ENCODE assay signal across 12 cellular contexts in the genomic region with DNA sequence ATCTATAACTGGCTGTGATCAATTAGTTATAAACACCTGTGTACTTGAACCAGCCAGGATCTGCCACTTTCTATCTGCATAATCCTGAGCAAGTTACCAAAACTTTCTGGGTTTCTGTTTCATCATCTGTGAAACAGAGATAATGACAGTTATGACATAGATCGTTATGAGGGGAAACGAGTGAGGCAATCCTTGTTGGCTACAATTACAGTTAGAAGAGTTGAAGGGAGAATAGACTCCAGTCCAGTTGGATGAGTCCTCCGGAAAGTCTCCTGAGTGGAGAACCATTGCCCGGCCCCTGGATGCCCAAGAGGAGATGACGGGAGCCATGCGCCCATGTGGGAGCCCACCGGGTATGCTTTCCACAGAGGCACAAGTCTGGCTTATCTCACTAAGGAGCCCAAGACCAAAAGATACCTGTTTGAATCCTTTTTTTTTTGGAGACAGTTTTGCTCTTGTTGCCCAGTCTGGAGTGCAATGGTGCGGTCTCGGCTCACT. TPM values are rescaled to one million over a fixed set of nuclear protein-coding genes. Genes with fewer than 3 reads are reported as not detected.
DNase-seq lines count a peak whose midpoint lies in the region; ATAC-seq, FAIRE-seq and TF ChIP-seq lines count a peak whose summit lies in the region.
"Had no signal": no experiment of that assay in that cellular context is flagged by ENCODE, and none has a peak within 500 bp of the region (broad histone marks: within the 10 kb centered on the region; RNA-seq: fewer than 3 reads in every experiment).

No MANE protein-coding gene starts in this region.

- H3K56ac ChIP-seq in H9 (ENCODE audit: insufficient read length, low read depth, low read length): no peak overlapping the region

- peak; percentile 76 for ATAC-seq in GM18870 (IDR thresholded peaks at IDR 0.05; ENCODE audit: unreplicated experiment)
- peak; percentile 85 for ATAC-seq in HG02938 (IDR thresholded peaks at IDR 0.05; ENCODE audit: unreplicated experiment)
- no peak for ATAC-seq in Panc1
- ATAC-seq in HepG2: no peak

- CTCF ChIA-PET in Panc1 (lab: Charles Lee): interaction anchor here (0.9 to 1.3 kb wide), 2 partner anchors 20 to 22 kb away, joined by 4 to 5 read pairs; no protein-coding TSS in a partner anchor
- CTCF ChIA-PET in HepG2 (lab: Yijun Ruan, JAX; ENCODE audit: low intra/inter-chr PET ratio, low total read pairs): no interaction called here
- CTCF ChIA-PET in activated CD4-positive, alpha-beta memory T cell treated with anti-CD3 and anti-CD28 coated beads, Interleukin-2, amount 10 ng/mL, durations not matched to agents 7 days and 5 days (lab: Charles Lee): interaction anchor here (1.0 kb wide), 1 partner anchor 87 kb away, joined by 3 read pairs; no protein-coding TSS in a partner anchor

- H3K27me3 ChIP-seq in Panc1 (ENCODE audit: control insufficient read depth, insufficient read depth, low read length) (no peaks in the 10 kb centered on the region), HepG2 (ENCODE audit: control insufficient read depth in 1 of 2, insufficient read depth in 2 of 2, low read length in 2 of 2) (peaks cover 0 to 6% of the 10 kb centered on the region in 2 experiments; a peak in 1 of 5 replicates), H9 (ENCODE audit: insufficient read depth, low read length) (no peaks in the 10 kb centered on the region)
- H3K27me3 ChIP-seq: gastrocnemius medialis had no signal

- H2AK5ac ChIP-seq in H9 (ENCODE audit: insufficient read length, low read length): no peak overlapping the region

- peaks cover 8 to 15% of the 10 kb centered on the region in 2 experiments for H3K4me1 Mint-ChIP-seq in H9
- H3K4me1 Mint-ChIP-seq in activated CD4-positive, alpha-beta memory T cell treated with anti-CD3 and anti-CD28 coated beads, Interleukin-2, amount 10 ng/mL, durations not matched to agents 7 days and 5 days: peaks cover 14% of the 10 kb centered on the region

- H3K9ac ChIP-seq in HepG2 (ENCODE audit: insufficient read depth, low read depth, low read length) (no peak overlapping the region), H9 (ENCODE audit: extremely low read depth, insufficient read length, low read length) (no peak overlapping the region)

- H3K27ac Mint-ChIP-seq in H9: no peak overlapping the region; a peak in 1 of 7 replicates
- H3K27ac Mint-ChIP-seq in activated CD4-positive, alpha-beta memory T cell treated with anti-CD3 and anti-CD28 coated beads, Interleukin-2, amount 10 ng/mL, durations not matched to agents 7 days and 5 days: no peak overlapping the region

- no peaks in the 10 kb centered on the region for H3K23me2 ChIP-seq in H9 (ENCODE audit: insufficient read length, low read depth, low read length, poor library complexity, severe bottlenecking)

- peak overlapping the region; percentile 98 for H3K27ac ChIP-seq in Panc1 (ENCODE audit: low read length)
- no peak overlapping the region for H3K27ac ChIP-seq in HepG2 (ENCODE audit: extremely low read length, insufficient read depth, low read length)
- no peak overlapping the region for H3K27ac ChIP-seq in H9 (ENCODE audit: insufficient read length, low read depth, low read length)

- no peak overlapping the region for H3K4ac ChIP-seq in H9 (ENCODE audit: low read depth, low read length)

- H3K18ac ChIP-seq in H9 (ENCODE audit: insufficient read length, low read depth, low read length): no peak overlapping the region

- H3K4me3 ChIP-seq in Panc1 (ENCODE audit: low read depth in 2 of 2, low read length in 2 of 2): no peak overlapping the region
- no peak overlapping the region for H3K4me3 ChIP-seq in HepG2 (replicated peaks in 1 of 3; ENCODE audit: insufficient read depth in 1 of 3, low read depth in 2 of 3, low read length in 3 of 3)
- H3K4me3 ChIP-seq: gastrocnemius medialis had no signal

- no peaks in the 10 kb centered on the region for H3K36me3 ChIP-seq in Panc1 (ENCODE audit: control insufficient read depth, insufficient read depth, low read length)
- no peaks in the 10 kb centered on the region for H3K36me3 ChIP-seq in HepG2 (replicated peaks in 1 of 2; ENCODE audit: control insufficient read depth in 1 of 2, insufficient read depth in 2 of 2, low read length in 2 of 2)
- H3K36me3 ChIP-seq: gastrocnemius medialis had no signal

- no peak overlapping the region for H2BK12ac ChIP-seq in H9 (ENCODE audit: insufficient read length, low read depth, low read length)

- H3K4me2 ChIP-seq in HepG2 (ENCODE audit: low read depth, low read length) (no peak overlapping the region), H9 (ENCODE audit: insufficient read depth, insufficient read length, low read length) (no peak overlapping the region)

- no peak overlapping the region for H2BK120ac ChIP-seq in H9 (ENCODE audit: low read depth, low read length, poor library complexity, severe bottlenecking)

- H3K23ac ChIP-seq in H9 (ENCODE audit: insufficient read length, low read depth, low read length): no peak overlapping the region

- H3K4me3 Mint-ChIP-seq in H9: no peak overlapping the region
- H3K4me3 Mint-ChIP-seq in activated CD4-positive, alpha-beta memory T cell treated with anti-CD3 and anti-CD28 coated beads, Interleukin-2, amount 10 ng/mL, durations not matched to agents 7 days and 5 days: no peak overlapping the region
- H3K4me3 Mint-ChIP-seq: neural crest cell had no signal

- TF ChIP-seq POLR2A in HepG2 (IDR thresholded peaks at IDR 0.05; ENCODE audit: insufficient read depth in 1 of 2, low read depth in 2 of 2, low read length in 2 of 2): no peak

- intact Hi-C loops in Panc1 (cut with micrococcal nuclease; ENCODE audit: unreplicated experiment) (no loop called here), HepG2 (cut with micrococcal nuclease; ENCODE audit: unreplicated experiment) (no loop called here)

- POLR2A ChIA-PET in Panc1 (lab: Charles Lee): interaction anchor here (1.2 to 1.3 kb wide), 2 partner anchors 18 to 20 kb away, joined by 6 to 11 read pairs; partner anchors contain the start of gene SLC26A2
- POLR2A ChIA-PET in HepG2 (lab: Yijun Ruan, JAX): interaction anchor here (1.5 kb wide), 1 partner anchor 20 kb away, joined by 5 read pairs; the partner anchor contains the start of gene SLC26A2
- POLR2A ChIA-PET in activated CD4-positive, alpha-beta memory T cell treated with anti-CD3 and anti-CD28 coated beads, Interleukin-2, amount 10 ng/mL, durations not matched to agents 7 days and 5 days (lab: Charles Lee): no interaction called here

- TF ChIP-seq CTCF in Panc1 (IDR thresholded peaks at IDR 0.05) (no peak), HepG2 (CRISPR knock-in tag; IDR thresholded peaks at IDR 0.05) (no peak), H9 (conservative IDR thresholded peaks at IDR 0.05) (no peak), GM20000 (IDR thresholded peaks at IDR 0.05; ENCODE audit: extremely low read depth, missing control alignments) (no peak)

- H4K20me1 ChIP-seq in HepG2 (ENCODE audit: insufficient read depth, low read length) (no peaks in the 10 kb centered on the region), H9 (ENCODE audit: control insufficient read depth, insufficient read depth, insufficient read length) (no peaks in the 10 kb centered on the region)

- DNase-seq in Panc1 (ENCODE audit: low read depth, low spot score) (no peak), HepG2 (ENCODE audit: low spot score) (no peak), H9 (no peak), NCI-H187 (lab: John Stamatoyannopoulos, UW) (no peak), GM20000 (ENCODE audit: low spot score) (no peak)
- DNase-seq in activated CD4-positive, alpha-beta memory T cell treated with anti-CD3 and anti-CD28 coated beads, Interleukin-2, amount 10 ng/mL, durations not matched to agents 7 days and 5 days: no peak
- DNase-seq: gastrocnemius medialis, GDM1 had no signal

- peaks cover 64% of the 10 kb centered on the region for H3K4me1 ChIP-seq in Panc1 (ENCODE audit: control insufficient read depth, insufficient read depth, low read length)
- peaks cover 75% of the 10 kb centered on the region for H3K4me1 ChIP-seq in HepG2 (ENCODE audit: insufficient read depth, low read length)
- no peaks in the 10 kb centered on the region for H3K4me1 ChIP-seq in H9 (ENCODE audit: insufficient read depth, low read length)

- H2BK5ac ChIP-seq in H9 (ENCODE audit: insufficient read length, low read length): no peak overlapping the region

- no peak overlapping the region for H4K8ac ChIP-seq in H9 (replicated peaks; ENCODE audit: insufficient read length, low read depth, low read length)

- no peak for FAIRE-seq in HepG2 (lab: Jason Lieb, UNC)

- no peak overlapping the region for H4K5ac ChIP-seq in H9 (ENCODE audit: insufficient read length, low read depth, low read length)

- no peaks in the 10 kb centered on the region for H3K9me3 Mint-ChIP-seq in H9
- no peaks in the 10 kb centered on the region for H3K9me3 Mint-ChIP-seq in activated CD4-positive, alpha-beta memory T cell treated with anti-CD3 and anti-CD28 coated beads, Interleukin-2, amount 10 ng/mL, durations not matched to agents 7 days and 5 days
- H3K9me3 Mint-ChIP-seq: neural crest cell had no signal

- peaks cover 7% of the 10 kb centered on the region for H3K27me3 Mint-ChIP-seq in H9 (ENCODE audit: low read depth)
- H3K27me3 Mint-ChIP-seq in activated CD4-positive, alpha-beta memory T cell treated with anti-CD3 and anti-CD28 coated beads, Interleukin-2, amount 10 ng/mL, durations not matched to agents 7 days and 5 days: peaks cover 11% of the 10 kb centered on the region

- TF ChIP-seq RAD21 in HepG2 (CRISPR knock-in tag; IDR thresholded peaks at IDR 0.05): no peak

- H2BK20ac ChIP-seq in H9 (ENCODE audit: low read depth, low read length, poor library complexity, severe bottlenecking): no peak overlapping the region

- no peak overlapping the region for H2BK15ac ChIP-seq in H9 (ENCODE audit: low read depth, low read length)

- TF ChIP-seq EP300 in HepG2 (IDR thresholded peaks at IDR 0.05; ENCODE audit: low read depth in 2 of 2, low read length in 2 of 2): no peak
- no peak for TF ChIP-seq EP300 in HepG2 (CRISPR knock-in tag; IDR thresholded peaks at IDR 0.05; ENCODE audit: borderline replicate concordance)

- WGBS in HepG2 (ENCODE audit: low lambda C conversion rate): 57% methylated on average over 8 of the region's 9 CpGs
- no CpG with 5 or more reads among the region's 9 CpGs for WGBS in H9 (ENCODE audit: extremely low coverage, insufficient read length, low lambda C conversion rate)

- H3K14ac ChIP-seq in H9 (ENCODE audit: insufficient read depth, low read length): no peak overlapping the region

- H2AFZ ChIP-seq in HepG2 (ENCODE audit: low read length): no peak overlapping the region
- no peak overlapping the region for H2AFZ ChIP-seq in H9 (ENCODE audit: low read length)

- H3K79me1 ChIP-seq in H9 (ENCODE audit: insufficient read depth, low read depth, low read length, poor library complexity, severe bottlenecking): no peaks in the 10 kb centered on the region

- BruUV-seq in Panc1 (replicated peaks; lab: Mats Ljungman, UMichigan) (no TSS peak), HepG2 (replicated peaks; lab: Mats Ljungman, UMichigan) (no TSS peak)

- H3K79me2 ChIP-seq in HepG2 (ENCODE audit: insufficient read depth, low read length) (no peaks in the 10 kb centered on the region), H9 (ENCODE audit: insufficient read depth, low read length) (no peaks in the 10 kb centered on the region)

- H4K91ac ChIP-seq in H9 (ENCODE audit: insufficient read length, low read depth, low read length): no peak overlapping the region

- no peak overlapping the region for H3T11ph ChIP-seq in H9 (ENCODE audit: low read length)

- no peaks in the 10 kb centered on the region for H3K36me3 Mint-ChIP-seq in H9 (ENCODE audit: insufficient read depth in 1 of 3, low read depth in 3 of 3)
- no peaks in the 10 kb centered on the region for H3K36me3 Mint-ChIP-seq in activated CD4-positive, alpha-beta memory T cell treated with anti-CD3 and anti-CD28 coated beads, Interleukin-2, amount 10 ng/mL, durations not matched to agents 7 days and 5 days (ENCODE audit: low read depth)

- H3K9me3 ChIP-seq in Panc1 (ENCODE audit: control insufficient read depth, insufficient read depth, low read depth, low read length) (no peaks in the 10 kb centered on the region), HepG2 (ENCODE audit: low read length) (no peaks in the 10 kb centered on the region), H9 (ENCODE audit: control insufficient read depth, low read depth, low read length) (no peaks in the 10 kb centered on the region)
- H3K9me3 ChIP-seq: gastrocnemius medialis had no signal

- in situ Hi-C loops in Panc1 (cut with HindIII; ENCODE audit: low pct_unique_long_range_greater_than_20kb, low sequenced_read_pairs) (no loop called here), HepG2 (cut with HindIII; ENCODE audit: extremely low pct_ligation_motif_present, low pct_unique_long_range_greater_than_20kb) (no loop called here)

RNA-seq across cellular contexts. Expression of gene PDE6A, which starts 4.5 kb away (rescaled TPM):
- total RNA-seq in Panc1 (2021; ENCODE audit: unreplicated experiment) (0.33 TPM), HepG2 (2016; rRNA removed; fragmentation: Illumina TruSeq; extraction: Trizol) (not detected in 2 replicates), H9 (2021) (not detected in 2 replicates)
- polyA plus RNA-seq in Panc1 (2012; ENCODE audit: insufficient read length): 0.15 TPM
- total RNA-seq in HepG2 (2016; cell fraction: cytosol; rRNA removed; fragmentation: Illumina TruSeq; extraction: Trizol; ENCODE audit: low read depth): not detected in 2 replicates
- total RNA-seq in HepG2 (2016; cell fraction: insoluble cytoplasmic fraction; rRNA removed; fragmentation: Illumina TruSeq; extraction: Trizol): not detected in 2 replicates
- total RNA-seq in HepG2 (2016; cell fraction: membrane; rRNA removed; fragmentation: Illumina TruSeq; extraction: Trizol): not detected in 2 replicates
- not detected in 2 replicates for total RNA-seq in HepG2 (2016; cell fraction: nucleus; rRNA removed; fragmentation: Illumina TruSeq; extraction: Trizol)
- 0.01 TPM in 2 replicates for polyA plus RNA-seq in HepG2 (2011; rRNA removed)
- not detected in 2 replicates for polyA plus RNA-seq in HepG2 (2011; cell fraction: cytosol; rRNA removed)
- not detected in 2 replicates for polyA plus RNA-seq in HepG2 (2011; cell fraction: nucleus; rRNA removed)
- not detected in 2 replicates for polyA plus RNA-seq in HepG2 (2012)
- polyA plus RNA-seq in HepG2 (2016; cell fraction: cytosol; fragmentation: Illumina TruSeq; extraction: Trizol; ENCODE audit: low read depth): not detected in 2 replicates
- not detected in 2 replicates for polyA plus RNA-seq in HepG2 (2016; cell fraction: insoluble cytoplasmic fraction; fragmentation: Illumina TruSeq; extraction: Trizol; ENCODE audit: low read depth)
- not detected in 2 replicates for polyA plus RNA-seq in HepG2 (2016; cell fraction: membrane; fragmentation: Illumina TruSeq; extraction: Trizol; ENCODE audit: low read depth)
- polyA plus RNA-seq in HepG2 (2016; cell fraction: nucleus; fragmentation: Illumina TruSeq; extraction: Trizol; ENCODE audit: insufficient read depth, low read depth): not detected in 2 replicates
- polyA minus RNA-seq in HepG2 (2011; rRNA and poly(A)+ RNA removed; ENCODE audit: low replicate concordance): 0.10 TPM in 1 of 2 replicates, not detected in the other
- not detected in 2 replicates for polyA minus RNA-seq in HepG2 (2011; cell fraction: cytosol; rRNA and poly(A)+ RNA removed)
- polyA minus RNA-seq in HepG2 (2011; cell fraction: nucleus; rRNA and poly(A)+ RNA removed): not detected in 2 replicates
- not detected for total RNA-seq in activated CD4-positive, alpha-beta memory T cell treated with anti-CD3 and anti-CD28 coated beads, Interleukin-2, amount 10 ng/mL, durations not matched to agents 7 days and 5 days
- total RNA-seq: gastrocnemius medialis, HT-29, neural crest cell had no signal

RNA-seq across cellular contexts. Expression of gene SLC26A2, which starts 20.4 kb away (rescaled TPM):
- total RNA-seq in Panc1 (2021; ENCODE audit: unreplicated experiment): 111 TPM
- 33.9 TPM for polyA plus RNA-seq in Panc1 (2012; ENCODE audit: insufficient read length)
- 6.3 and 7.9 TPM in 2 replicates for total RNA-seq in HepG2 (2016; rRNA removed; fragmentation: Illumina TruSeq; extraction: Trizol)
- total RNA-seq in HepG2 (2016; cell fraction: cytosol; rRNA removed; fragmentation: Illumina TruSeq; extraction: Trizol; ENCODE audit: low read depth): 0.44 and 0.81 TPM in 2 replicates
- total RNA-seq in HepG2 (2016; cell fraction: insoluble cytoplasmic fraction; rRNA removed; fragmentation: Illumina TruSeq; extraction: Trizol): 6.9 and 8.1 TPM in 2 replicates
- 1.8 and 2.6 TPM in 2 replicates for total RNA-seq in HepG2 (2016; cell fraction: membrane; rRNA removed; fragmentation: Illumina TruSeq; extraction: Trizol)
- 7.9 and 8.8 TPM in 2 replicates for total RNA-seq in HepG2 (2016; cell fraction: nucleus; rRNA removed; fragmentation: Illumina TruSeq; extraction: Trizol)
- 1.9 and 2.2 TPM in 2 replicates for polyA plus RNA-seq in HepG2 (2011; rRNA removed)
- 1.0 and 2.0 TPM in 2 replicates for polyA plus RNA-seq in HepG2 (2011; cell fraction: cytosol; rRNA removed)
- polyA plus RNA-seq in HepG2 (2011; cell fraction: nucleus; rRNA removed): 0.74 and 1.4 TPM in 2 replicates
- polyA plus RNA-seq in HepG2 (2012): 1.9 and 2.5 TPM in 2 replicates
- 0.12 and 0.19 TPM in 2 replicates for polyA plus RNA-seq in HepG2 (2016; cell fraction: cytosol; fragmentation: Illumina TruSeq; extraction: Trizol; ENCODE audit: low read depth)
- polyA plus RNA-seq in HepG2 (2016; cell fraction: insoluble cytoplasmic fraction; fragmentation: Illumina TruSeq; extraction: Trizol; ENCODE audit: low read depth): 2.6 and 2.7 TPM in 2 replicates
- polyA plus RNA-seq in HepG2 (2016; cell fraction: membrane; fragmentation: Illumina TruSeq; extraction: Trizol; ENCODE audit: low read depth): 0.38 and 0.41 TPM in 2 replicates
- 5.0 and 5.5 TPM in 2 replicates for polyA plus RNA-seq in HepG2 (2016; cell fraction: nucleus; fragmentation: Illumina TruSeq; extraction: Trizol; ENCODE audit: insufficient read depth, low read depth)
- 14.1 and 15.8 TPM in 2 replicates for polyA minus RNA-seq in HepG2 (2011; rRNA and poly(A)+ RNA removed; ENCODE audit: low replicate concordance)
- 5.9 and 6.4 TPM in 2 replicates for polyA minus RNA-seq in HepG2 (2011; cell fraction: cytosol; rRNA and poly(A)+ RNA removed)
- polyA minus RNA-seq in HepG2 (2011; cell fraction: nucleus; rRNA and poly(A)+ RNA removed): 4.9 and 5.8 TPM in 2 replicates
- total RNA-seq in H9 (2021): 5.9 and 6.1 TPM in 2 replicates
- 1 to 10 TPM; 8.3 to 8.4 TPM for total RNA-seq in activated CD4-positive, alpha-beta memory T cell treated with anti-CD3 and anti-CD28 coated beads, Interleukin-2, amount 10 ng/mL, durations not matched to agents 7 days and 5 days

Comparison
In these comparisons a context has a peak if more than half of its experiments do, and no peak if none do; other contexts are left out.
1. ATAC-seq: peak in GM18870 (single experiment) and HG02938 (single experiment); none in Panc1 (single experiment) and HepG2 (single experiment).
2. RNA of gene SLC26A2, which starts 20.4 kb away (total RNA-seq): 111 TPM in Panc1 (single experiment); 8.3 to 8.4 TPM in activated CD4-positive, alpha-beta memory T cell treated with anti-CD3 and anti-CD28 coated beads, Interleukin-2, amount 10 ng/mL, durations not matched to agents 7 days and 5 days, 0.44 to 8.8 TPM in HepG2 and 5.9 to 6.1 TPM in H9; every median in the first group is over 10 times any median in the second.